ENCODE assay signal across 9 cellular contexts in the genomic region with DNA sequence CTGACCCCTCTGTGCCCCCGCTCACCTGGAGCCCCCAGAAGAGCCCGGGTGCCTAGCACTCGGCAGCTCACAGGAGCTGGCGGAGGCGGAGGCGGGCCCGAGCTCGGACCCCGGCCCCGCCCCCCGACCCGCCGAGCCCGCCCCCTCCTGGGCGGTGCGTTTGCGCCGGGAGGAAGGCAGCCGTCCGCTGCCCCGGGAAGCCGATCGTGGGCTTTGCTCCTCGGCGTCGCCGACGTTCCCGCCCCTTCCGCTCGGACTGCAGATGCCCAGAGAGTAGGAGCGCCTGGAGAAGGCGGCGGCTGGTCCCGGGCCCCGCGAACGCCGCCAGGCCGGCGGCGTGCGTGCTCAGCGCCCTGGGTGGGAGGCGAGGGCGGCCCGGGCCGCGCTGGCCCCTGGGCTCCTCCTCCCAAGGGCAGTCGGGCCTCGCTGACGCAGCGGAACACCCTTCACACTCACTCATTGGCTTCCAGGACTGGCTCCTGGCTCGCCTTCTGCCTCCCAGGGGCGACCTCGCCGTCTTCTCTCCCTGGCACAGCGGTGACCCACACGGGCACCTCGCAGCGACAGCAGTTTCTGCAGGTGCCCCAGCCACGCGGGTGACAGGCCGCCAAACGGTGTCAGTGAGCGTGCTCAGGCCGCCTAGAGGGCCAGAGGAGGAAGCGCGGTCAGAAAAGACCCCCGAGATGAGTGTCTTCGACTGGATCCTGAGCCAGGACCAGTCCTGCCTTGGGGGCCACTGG. TPM values are rescaled to one million over a fixed set of nuclear protein-coding genes. Genes with fewer than 3 reads are reported as not detected.
A peak's percentile ranks its signal among the peaks of the same experiment; 100 is the strongest.
DNase-seq lines count a peak whose midpoint lies in the region; ATAC-seq, FAIRE-seq and TF ChIP-seq lines count a peak whose summit lies in the region.
"Had no signal": no experiment of that assay in that cellular context is flagged by ENCODE, and none has a peak within 500 bp of the region (broad histone marks: within the 10 kb centered on the region; RNA-seq: fewer than 3 reads in every experiment).

Gene PLSCR3, minus strand, starts transcription at position 74 of the 740 bp plus-strand sequence. CDS start 415 bp downstream, outside the sequence.

- H3K4me3 ChIP-seq in OCI-LY1 (ENCODE audit: low read depth, low read length, poor library complexity, severe bottlenecking), result peak within 1 kb of the TSS; percentile 70
- H3K4me3 ChIP-seq in endothelial cell of umbilical vein (replicated peaks in 1 of 3; ENCODE audit: insufficient read depth in 1 of 3, low read depth in 1 of 3, low read length in 3 of 3), result peak within 1 kb of the TSS; percentile 58 to 93 (median 92)

- peaks cover 15% of the 10 kb centered on the region for H3K4me1 Mint-ChIP-seq in CD14-positive monocyte

- peak; percentile 90 for TF ChIP-seq POLR2A in endothelial cell of umbilical vein (IDR thresholded peaks at IDR 0.05; ENCODE audit: low read depth, low read length)

- H3K9me3 ChIP-seq in OCI-LY1 (ENCODE audit: low read length), result no peaks in the 10 kb centered on the region
- H3K9me3 ChIP-seq in endothelial cell of umbilical vein (replicated peaks; ENCODE audit: control insufficient read depth, insufficient read depth, low read length), result no peaks in the 10 kb centered on the region

- CTCF ChIA-PET in endothelial cell of umbilical vein (lab: Charles Lee), result interaction anchor here (0.6 to 2.3 kb wide), 8 partner anchors 9 to 166 kb away, joined by 3 to 11 read pairs (median 5); partner anchors contain the start of gene TMEM256

- intact Hi-C loops in CD14-positive monocyte (cut with micrococcal nuclease) (loop anchor here in 1 of 2 donors (5.0 kb wide), 1 partner anchor 42 kb away; the partner anchor contains the start of gene KCTD11), endothelial cell of umbilical vein (cut with micrococcal nuclease) (loop anchor here (1.0 to 5.0 kb wide), 5 partner anchors 10 to 166 kb away; partner anchors contain the start of genes POLR2A, SENP3, TMEM102 and TMEM256)

- BruUV-seq in endothelial cell of umbilical vein (replicated peaks; lab: Mats Ljungman, UMichigan), result TSS peak; percentile 62

- H4K20me1 ChIP-seq in OCI-LY1 (ENCODE audit: insufficient read depth, low read length) (no peaks in the 10 kb centered on the region), endothelial cell of umbilical vein (replicated peaks; ENCODE audit: control insufficient read depth, extremely low read depth, insufficient read depth, low read length) (no peaks in the 10 kb centered on the region)

- no peaks in the 10 kb centered on the region for H3K9me1 ChIP-seq in endothelial cell of umbilical vein (replicated peaks; ENCODE audit: control insufficient read depth, extremely low read depth, insufficient read depth, low read length)

- H3K4me1 ChIP-seq in OCI-LY1 (ENCODE audit: insufficient read depth, low read length, severe bottlenecking) (peaks cover 15% of the 10 kb centered on the region), endothelial cell of umbilical vein (ENCODE audit: control insufficient read depth, extremely low read depth, insufficient read depth, low read length) (peaks cover 16% of the 10 kb centered on the region)

- no peak within 1 kb of the TSS for H3K27ac ChIP-seq in OCI-LY1 (ENCODE audit: low read depth, low read length, poor library complexity, severe bottlenecking)
- H3K27ac ChIP-seq in endothelial cell of umbilical vein (ENCODE audit: insufficient read depth, low read depth, low read length), result peak within 1 kb of the TSS; percentile 45

- H3K4me3 Mint-ChIP-seq in CD14-positive monocyte, result peak within 1 kb of the TSS; percentile 86 to 95

- H3K27me3 Mint-ChIP-seq in CD14-positive monocyte (ENCODE audit: low read depth in 3 of 3), result peaks cover 0 to 5% (median 3%) of the 10 kb centered on the region in 3 donors

- peak; percentile 86 for ATAC-seq in GM19324 (IDR thresholded peaks at IDR 0.05; ENCODE audit: low FRiP score, unreplicated experiment)
- peak; percentile 45 for ATAC-seq in HG03558 (IDR thresholded peaks at IDR 0.05; ENCODE audit: extremely low read depth, unreplicated experiment)

- no peaks in the 10 kb centered on the region for H3K9me2 ChIP-seq in OCI-LY1 (ENCODE audit: low read depth, low read length)

- peak; percentile 84 for FAIRE-seq in endothelial cell of umbilical vein (lab: Jason Lieb, UNC)
- FAIRE-seq: islet of Langerhans had no signal

- H3F3A ChIP-seq in OCI-LY1 (ENCODE audit: insufficient read depth, low read length), result no peaks in the 10 kb centered on the region

- H3K79me2 ChIP-seq in OCI-LY1 (ENCODE audit: insufficient read depth, low read length), result no peaks in the 10 kb centered on the region
- no peaks in the 10 kb centered on the region for H3K79me2 ChIP-seq in endothelial cell of umbilical vein (ENCODE audit: control insufficient read depth, insufficient read depth, low read length)

- H3K27me3 ChIP-seq in OCI-LY1 (ENCODE audit: insufficient read depth, low read length) (no peaks in the 10 kb centered on the region), endothelial cell of umbilical vein (ENCODE audit: control insufficient read depth in 2 of 2, insufficient read depth in 2 of 2, low read length in 2 of 2) (no peaks in the 10 kb centered on the region)

- peaks cover 0 to 3% (median 0%) of the 10 kb centered on the region in 7 donors for H3K9me3 Mint-ChIP-seq in CD14-positive monocyte

- H3K4me2 ChIP-seq in OCI-LY1 (ENCODE audit: low read length) (peak within 1 kb of the TSS; percentile 80), endothelial cell of umbilical vein (ENCODE audit: insufficient read depth, low read length) (peak within 1 kb of the TSS; percentile 45)

- POLR2A ChIA-PET in endothelial cell of umbilical vein (lab: Charles Lee), result interaction anchor here (1.0 kb wide), 1 partner anchor 9 kb away, joined by 11 read pairs; the partner anchor contains the start of gene TMEM256

- H2AFZ ChIP-seq in OCI-LY1 (ENCODE audit: low read length) (no peak within 1 kb of the TSS), endothelial cell of umbilical vein (ENCODE audit: low read depth, low read length) (peak within 1 kb of the TSS; percentile 51)

- peak within 1 kb of the TSS; percentile 83 to 95 (median 90) for H3K27ac Mint-ChIP-seq in CD14-positive monocyte

- H3K9ac ChIP-seq in OCI-LY1 (ENCODE audit: low read length) (peak within 1 kb of the TSS; percentile 61), endothelial cell of umbilical vein (replicated peaks; ENCODE audit: extremely low read depth, insufficient read depth, low read length) (peak within 1 kb of the TSS; percentile 81)

- TF ChIP-seq CTCF in CD14-positive monocyte (IDR thresholded peaks at IDR 0.05) (peak; percentile 21), OCI-LY1 (IDR thresholded peaks at IDR 0.05; ENCODE audit: low read length) (peak; percentile 33), endothelial cell of umbilical vein (IDR thresholded peaks at IDR 0.05; ENCODE audit: extremely low read depth in 1 of 2, insufficient read depth in 1 of 2, low read depth in 1 of 2, low read length in 2 of 2) (peak in 1 of 2 donors; percentile 55)

- dilution Hi-C loops in endothelial cell of umbilical vein (cut with MboI; ENCODE audit: extremely low pct_ligation_motif_present, low sequenced_read_pairs), result no loop called here

- H3K36me3 ChIP-seq in OCI-LY1 (ENCODE audit: insufficient read depth, low read length) (no peaks in the 10 kb centered on the region; the same call in 1 of the 2 replicates), endothelial cell of umbilical vein (ENCODE audit: control insufficient read depth in 2 of 2, extremely low read depth in 1 of 2, insufficient read depth in 2 of 2, low read length in 2 of 2) (peaks cover 0 to 12% of the 10 kb centered on the region in 2 experiments)

- peaks cover 30 to 32% of the 10 kb centered on the region in 2 donors for H3K36me3 Mint-ChIP-seq in CD14-positive monocyte

- DNase-seq in CD14-positive monocyte (ENCODE audit: low spot score), result peak; percentile 69
- peak; percentile 76 for DNase-seq in activated T-cell treated with anti-CD3 and anti-CD28 coated beads for 1 hour (ENCODE audit: low read depth)
- DNase-seq in endothelial cell of umbilical vein (ENCODE audit: low read depth, low spot score), result peak; percentile 92
- peak; percentile 57 for DNase-seq in middle frontal gyrus (ENCODE audit: extremely low spot score, low spot score)
- peak; percentile 78 to 83 for DNase-seq in stimulated activated CD8-positive, alpha-beta memory T cell treated with anti-CD3 and anti-CD28 coated beads, Interleukin-15, amount 100 ng/mL, for 48 hours (ENCODE audit: low read depth in 2 of 2)

TF ChIP-seq in endothelial cell of umbilical vein, 7 proteins besides CTCF, POLR2A, EP300 and RAD21:
- TF ChIP-seq POLR2AphosphoS5 (IDR thresholded peaks at IDR 0.05; ENCODE audit: insufficient read depth, low read depth, low read length) (peak; percentile 98), MYC (IDR thresholded peaks at IDR 0.05; ENCODE audit: low read depth, low read length) (no peak)
TF ChIP-seq in endothelial cell of umbilical vein: peak in this region for 1.

RNA-seq across cellular contexts. Expression of gene PLSCR3, which starts in this region (rescaled TPM):
- 10 to 100 TPM; 37.6 to 45.7 TPM for polyA plus RNA-seq in CD14-positive monocyte
- total RNA-seq in endothelial cell of umbilical vein, result 54.5 and 59.9 TPM in 2 replicates
- 94.8 and 111 TPM in 2 replicates for polyA plus RNA-seq in endothelial cell of umbilical vein
- polyA plus RNA-seq in endothelial cell of umbilical vein (2011; cell fraction: cytosol; rRNA removed), result 64.4 and 88.0 TPM in 2 replicates
- 81.8 and 93.0 TPM in 2 replicates for polyA plus RNA-seq in endothelial cell of umbilical vein (2011; cell fraction: nucleus; rRNA removed)
- polyA plus RNA-seq in endothelial cell of umbilical vein (2012), result 75.4 and 114 TPM in 2 replicates
- polyA minus RNA-seq in endothelial cell of umbilical vein, result 22.1 and 27.2 TPM in 2 replicates
- 4.4 TPM for polyA minus RNA-seq in endothelial cell of umbilical vein (2011; cell fraction: cytosol; rRNA and poly(A)+ RNA removed)
- polyA minus RNA-seq in endothelial cell of umbilical vein (2011; cell fraction: nucleus; rRNA and poly(A)+ RNA removed), result 16.1 and 22.5 TPM in 2 replicates
